Comparison of ENCODE assay signal across 8 cellular contexts in genomic region chr6:63685453-63686379, GRCh38. TPM values are rescaled to one million over a fixed set of nuclear protein-coding genes. Genes with fewer than 3 reads are reported as not detected.
DNase-seq lines count a peak whose midpoint lies in the region; ATAC-seq and TF ChIP-seq lines count a peak whose summit lies in the region.

No MANE protein-coding gene starts in this region.

- DNase-seq in MV-4-11 (lab: John Stamatoyannopoulos, UW) = peak; percentile 82
- DNase-seq in NCI-H345 (lab: John Stamatoyannopoulos, UW) = no peak
- DNase-seq in right atrium auricular region (ENCODE audit: low spot score) = no peak
- no peak for DNase-seq in NCI-H1436 treated with DMSO at 0.1 percent for 48 hours (lab: John Stamatoyannopoulos, UW)
- DNase-seq in NCI-H510A (lab: John Stamatoyannopoulos, UW) = no peak

- H3K36me3 ChIP-seq in neutrophil (peaks cover 14% of the 10 kb centered on the region), right atrium auricular region (peaks cover 9% of the 10 kb centered on the region)

- H3K4me1 ChIP-seq in neutrophil (ENCODE audit: control insufficient read depth in 1 of 2, insufficient read depth in 1 of 2, low read depth in 1 of 2, low read length in 1 of 2) = peaks cover 39 to 43% of the 10 kb centered on the region in 2 experiments
- H3K4me1 ChIP-seq in right atrium auricular region = peaks cover 0 to 3% of the 10 kb centered on the region in 2 donors

- ATAC-seq in GM19023 (IDR thresholded peaks at IDR 0.05; ENCODE audit: unreplicated experiment) (peak; percentile 78), HG02678 (IDR thresholded peaks at IDR 0.05; ENCODE audit: unreplicated experiment) (peak; percentile 88)

- H3K9me3 ChIP-seq in neutrophil (no peaks in the 10 kb centered on the region), right atrium auricular region (no peaks in the 10 kb centered on the region)

- H3K27me3 ChIP-seq in neutrophil (no peaks in the 10 kb centered on the region), right atrium auricular region (no peaks in the 10 kb centered on the region)

- TF ChIP-seq CTCF in neutrophil (IDR thresholded peaks at IDR 0.05) (no peak), right atrium auricular region (IDR thresholded peaks at IDR 0.05) (no peak)

- H3K4me3 ChIP-seq in neutrophil (ENCODE audit: low read depth in 1 of 2, low read length in 1 of 2) (no peak overlapping the region), right atrium auricular region (no peak overlapping the region)

- peak overlapping the region; percentile 72 for H3K27ac ChIP-seq in neutrophil
- H3K27ac ChIP-seq in right atrium auricular region = no peak overlapping the region

RNA-seq across cellular contexts. Expression of gene PHF3, which starts 50.1 kb away (rescaled TPM):
- 10 to 100 TPM; 32.0 to 34.6 TPM for total RNA-seq in right atrium auricular region
